ENCODE assay signal across 8 cellular contexts in genomic region chr3:158801696-158802398, GRCh38. TPM values are rescaled to one million over a fixed set of nuclear protein-coding genes. Genes with fewer than 3 reads are reported as not detected.
A peak's percentile ranks its signal among the peaks of the same experiment; 100 is the strongest.
DNase-seq lines count a peak whose midpoint lies in the region; ATAC-seq and TF ChIP-seq lines count a peak whose summit lies in the region.

MFSD1 (plus strand) TSS chr3:158802054; CDS start chr3:158802153, 99 bp downstream.

- peak; percentile 90 for ATAC-seq in CD4-positive, CD25-positive, alpha-beta regulatory T cell (ENCODE audit: low read depth in 2 of 2)
- ATAC-seq in GM19452 (IDR thresholded peaks at IDR 0.05; ENCODE audit: unreplicated experiment), result peak; percentile 99
- ATAC-seq in HG03575 (IDR thresholded peaks at IDR 0.05; ENCODE audit: extremely low read depth, insufficient number of reproducible peaks, low FRiP score, unreplicated experiment), result peak; percentile 84

- no peaks in the 10 kb centered on the region for H3K27me3 Mint-ChIP-seq in CD4-positive, CD25-positive, alpha-beta regulatory T cell
- no peaks in the 10 kb centered on the region for H3K27me3 Mint-ChIP-seq in activated CD4-positive, alpha-beta memory T cell treated with anti-CD3 and anti-CD28 coated beads for 36 hours

- H3K36me3 ChIP-seq in CD4-positive, CD25-positive, alpha-beta regulatory T cell (ENCODE audit: control insufficient read depth, insufficient read depth, low read length), result peaks cover 6% of the 10 kb centered on the region
- H3K36me3 ChIP-seq in liver (ENCODE audit: control insufficient read depth in 4 of 4, insufficient read depth in 3 of 4, low read depth in 1 of 4, low read length in 3 of 4), result peaks cover 0 to 4% (median 0%) of the 10 kb centered on the region in 4 donors

- no peak for TF ChIP-seq RAD21 in liver (IDR thresholded peaks at IDR 0.05)

- H3K27ac ChIP-seq in CD4-positive, CD25-positive, alpha-beta regulatory T cell (ENCODE audit: insufficient read depth, low read length, poor library complexity, severe bottlenecking), result peak within 1 kb of the TSS; percentile 75
- H3K27ac ChIP-seq in liver (ENCODE audit: low read depth in 1 of 2, low read length in 2 of 2), result peak within 1 kb of the TSS; percentile 51 to 80

- POLR2A ChIA-PET in activated CD4-positive, alpha-beta memory T cell treated with anti-CD3 and anti-CD28 coated beads for 36 hours (lab: Charles Lee), result interaction anchor here (1.0 to 1.5 kb wide), 5 partner anchors 9 to 157 kb away, joined by 3 to 6 read pairs (median 4); partner anchors contain the start of gene GFM1

- under 1% methylated on average over 60 of the region's 60 CpGs for WGBS in liver

- peaks cover 0 to 3% (median 0%) of the 10 kb centered on the region in 7 donors for H3K9me3 Mint-ChIP-seq in CD4-positive, CD25-positive, alpha-beta regulatory T cell
- no peaks in the 10 kb centered on the region for H3K9me3 Mint-ChIP-seq in activated CD4-positive, alpha-beta memory T cell treated with anti-CD3 and anti-CD28 coated beads for 36 hours

- H3K4me1 Mint-ChIP-seq in CD4-positive, CD25-positive, alpha-beta regulatory T cell, result peaks cover 19 to 42% (median 20%) of the 10 kb centered on the region in 4 donors
- H3K4me1 Mint-ChIP-seq in activated CD4-positive, alpha-beta memory T cell treated with anti-CD3 and anti-CD28 coated beads for 36 hours (ENCODE audit: low read depth), result peaks cover 23% of the 10 kb centered on the region

- peaks cover 13% of the 10 kb centered on the region for H3K36me3 Mint-ChIP-seq in CD4-positive, CD25-positive, alpha-beta regulatory T cell
- H3K36me3 Mint-ChIP-seq in activated CD4-positive, alpha-beta memory T cell treated with anti-CD3 and anti-CD28 coated beads for 36 hours, result peaks cover 11% of the 10 kb centered on the region

- peak within 1 kb of the TSS; percentile 89 for H3K4me3 ChIP-seq in CD4-positive, CD25-positive, alpha-beta regulatory T cell (ENCODE audit: low read depth, low read length)
- H3K4me3 ChIP-seq in liver (ENCODE audit: low read depth in 1 of 3, low read length in 3 of 3), result peak within 1 kb of the TSS; percentile 81 to 88 (median 87)

- peak within 1 kb of the TSS; percentile 34 to 74 for H3K9ac ChIP-seq in liver (ENCODE audit: low read depth in 1 of 2, low read length in 2 of 2)

- peak within 1 kb of the TSS; percentile 77 to 94 (median 92) for H3K4me3 Mint-ChIP-seq in CD4-positive, CD25-positive, alpha-beta regulatory T cell
- peak within 1 kb of the TSS; percentile 86 for H3K4me3 Mint-ChIP-seq in activated CD4-positive, alpha-beta memory T cell treated with anti-CD3 and anti-CD28 coated beads for 36 hours

- peaks cover 25% of the 10 kb centered on the region for H3K4me1 ChIP-seq in CD4-positive, CD25-positive, alpha-beta regulatory T cell (ENCODE audit: control insufficient read depth, insufficient read depth, low read length, poor library complexity, severe bottlenecking)
- peaks cover 2 to 20% (median 18%) of the 10 kb centered on the region in 4 donors for H3K4me1 ChIP-seq in liver (ENCODE audit: control insufficient read depth in 4 of 4, insufficient read depth in 4 of 4, low read length in 3 of 4)

- CTCF ChIA-PET in activated CD4-positive, alpha-beta memory T cell treated with anti-CD3 and anti-CD28 coated beads for 36 hours (lab: Charles Lee), result interaction anchor here (1.1 to 4.9 kb wide), 6 partner anchors 8 to 159 kb away, joined by 3 to 40 read pairs (median 11); partner anchors contain the start of gene GFM1

- intact Hi-C loops in activated CD4-positive, alpha-beta memory T cell treated with anti-CD3 and anti-CD28 coated beads for 36 hours (cut with micrococcal nuclease), result loop anchor here (1.0 to 10.0 kb wide), 4 partner anchors 11 to 1763 kb away; partner anchors contain the start of genes GFM1, IFT80, KPNA4 and SMC4

- no peaks in the 10 kb centered on the region for H3K27me3 ChIP-seq in CD4-positive, CD25-positive, alpha-beta regulatory T cell (ENCODE audit: control insufficient read depth, insufficient read depth, low read length)
- no peaks in the 10 kb centered on the region for H3K27me3 ChIP-seq in liver (ENCODE audit: control insufficient read depth in 4 of 4, insufficient read depth in 4 of 4, low read length in 3 of 4)

- peak within 1 kb of the TSS; percentile 81 to 97 (median 95) for H3K27ac Mint-ChIP-seq in CD4-positive, CD25-positive, alpha-beta regulatory T cell
- peak within 1 kb of the TSS; percentile 87 for H3K27ac Mint-ChIP-seq in activated CD4-positive, alpha-beta memory T cell treated with anti-CD3 and anti-CD28 coated beads for 36 hours

- DNase-seq in CD4-positive, CD25-positive, alpha-beta regulatory T cell, result peak; percentile 81 to 92 (median 85)
- peak; percentile 17 for DNase-seq in NCI-H82 treated with DMSO at 0.1 percent for 48 hours (lab: John Stamatoyannopoulos, UW; ENCODE audit: unreplicated experiment)
- peak; percentile 95 for DNase-seq in activated CD4-positive, alpha-beta memory T cell treated with anti-CD3 and anti-CD28 coated beads for 36 hours
- peak; percentile 74 to 89 for DNase-seq in dermis microvascular lymphatic vessel endothelial cell (ENCODE audit: low read depth in 2 of 2)
- peak; percentile 91 for DNase-seq in stimulated activated CD4-positive, alpha-beta T cell treated with anti-CD3 and anti-CD28 coated beads, Interleukin-4, amount 100 ng/mL, for 24 hours

- no peaks in the 10 kb centered on the region for H3K9me3 ChIP-seq in CD4-positive, CD25-positive, alpha-beta regulatory T cell (ENCODE audit: control insufficient read depth in 2 of 2, low read length in 2 of 2)
- H3K9me3 ChIP-seq in liver (ENCODE audit: control insufficient read depth in 4 of 4, low read length in 3 of 4), result no peaks in the 10 kb centered on the region

- no peak for TF ChIP-seq CTCF in liver (IDR thresholded peaks at IDR 0.05; ENCODE audit: low read depth, low read length, missing input control)

TF ChIP-seq in liver, 16 proteins besides CTCF, POLR2A, EP300 and RAD21 (continues in another document):
- TF ChIP-seq MAX (IDR thresholded peaks at IDR 0.05) (peak; percentile 83), GABPA (IDR thresholded peaks at IDR 0.05 in 1 of 2, conservative IDR thresholded peaks at IDR 0.05 in 1 of 2) (peak in 1 of 2 donors; percentile 84), FOXA1 (IDR thresholded peaks at IDR 0.05) (peak; percentile 43), ATF3 (IDR thresholded peaks at IDR 0.05) (no peak), REST (IDR thresholded peaks at IDR 0.05) (peak; percentile 63), HNF4G (IDR thresholded peaks at IDR 0.05) (no peak), TAF1 (conservative IDR thresholded peaks at IDR 0.05) (peak; percentile 48), YY1 (IDR thresholded peaks at IDR 0.05) (peak; percentile 86), FOXA2 (IDR thresholded peaks at IDR 0.05) (peak; percentile 21), ZBTB33 (IDR thresholded peaks at IDR 0.05) (no peak), HNF4A (conservative IDR thresholded peaks at IDR 0.05) (peak; percentile 28 to 52), SP1 (IDR thresholded peaks at IDR 0.05) (peak; percentile 74)

RNA-seq across cellular contexts. Expression of gene MFSD1, which starts in this region (rescaled TPM):
- total RNA-seq in CD4-positive, CD25-positive, alpha-beta regulatory T cell, result 23.3 TPM
- polyA plus RNA-seq in CD4-positive, CD25-positive, alpha-beta regulatory T cell, result 10 to 100 TPM; 52.8 to 65.8 (median 58.4) TPM
- total RNA-seq in activated CD4-positive, alpha-beta memory T cell treated with anti-CD3 and anti-CD28 coated beads for 36 hours, result 10 to 100 TPM; 11.9 to 12.4 TPM
- total RNA-seq in dermis microvascular lymphatic vessel endothelial cell, result 59.2 and 66.9 TPM in 2 replicates
- 10 to 100 TPM; 74.1 to 84.7 TPM for total RNA-seq in liver
- polyA plus RNA-seq in liver, result 10 to 100 TPM; 30.4 to 46.5 TPM

Comparison
In these comparisons a context has a peak if more than half of its experiments do, and no peak if none do; other contexts are left out.
1. Peak in every context shown above with its lines: DNase-seq, ATAC-seq, H3K4me3 ChIP-seq and H3K27ac ChIP-seq.
2. DNase-seq: peak in every context shown above with its lines; median percentile 95 in activated CD4-positive, alpha-beta memory T cell treated with anti-CD3 and anti-CD28 coated beads for 36 hours; 91 in stimulated activated CD4-positive, alpha-beta T cell treated with anti-CD3 and anti-CD28 coated beads, Interleukin-4, amount 100 ng/mL, for 24 hours; 85 in CD4-positive, CD25-positive, alpha-beta regulatory T cell; 82 in dermis microvascular lymphatic vessel endothelial cell; 17 in NCI-H82 treated with DMSO at 0.1 percent for 48 hours.